Comparison of ENCODE assay signal across 1 cellular context in the genomic region with DNA sequence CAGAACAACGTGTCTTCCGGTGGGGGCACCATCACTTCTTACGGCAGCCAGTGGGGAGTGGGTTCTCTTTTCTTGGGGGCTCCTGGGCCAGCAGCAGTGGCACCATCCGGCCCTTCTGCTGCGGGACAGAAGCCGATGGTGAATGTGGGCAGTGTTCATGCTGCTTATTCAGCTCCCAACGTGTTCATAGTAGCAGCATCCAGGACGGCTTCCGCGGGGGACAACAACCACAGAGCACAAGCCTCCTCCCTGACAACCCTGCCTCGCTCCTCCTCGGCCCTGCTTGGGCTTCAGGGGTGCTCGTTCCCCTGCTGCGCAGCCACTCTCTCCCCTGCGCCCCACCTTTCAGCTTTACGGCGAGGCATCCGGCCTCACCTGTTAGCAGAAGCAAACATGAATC.
TF ChIP-seq lines count a peak whose summit lies in the region.

No MANE protein-coding gene starts in this region.

TF ChIP-seq in liver, 16 proteins besides CTCF, POLR2A, EP300 and RAD21:
- no peak for TF ChIP-seq SP1 (IDR thresholded peaks at IDR 0.05)
- TF ChIP-seq JUND (IDR thresholded peaks at IDR 0.05), result no peak
- TF ChIP-seq FOXA2 (IDR thresholded peaks at IDR 0.05), result no peak
- TF ChIP-seq, protein P1, sequence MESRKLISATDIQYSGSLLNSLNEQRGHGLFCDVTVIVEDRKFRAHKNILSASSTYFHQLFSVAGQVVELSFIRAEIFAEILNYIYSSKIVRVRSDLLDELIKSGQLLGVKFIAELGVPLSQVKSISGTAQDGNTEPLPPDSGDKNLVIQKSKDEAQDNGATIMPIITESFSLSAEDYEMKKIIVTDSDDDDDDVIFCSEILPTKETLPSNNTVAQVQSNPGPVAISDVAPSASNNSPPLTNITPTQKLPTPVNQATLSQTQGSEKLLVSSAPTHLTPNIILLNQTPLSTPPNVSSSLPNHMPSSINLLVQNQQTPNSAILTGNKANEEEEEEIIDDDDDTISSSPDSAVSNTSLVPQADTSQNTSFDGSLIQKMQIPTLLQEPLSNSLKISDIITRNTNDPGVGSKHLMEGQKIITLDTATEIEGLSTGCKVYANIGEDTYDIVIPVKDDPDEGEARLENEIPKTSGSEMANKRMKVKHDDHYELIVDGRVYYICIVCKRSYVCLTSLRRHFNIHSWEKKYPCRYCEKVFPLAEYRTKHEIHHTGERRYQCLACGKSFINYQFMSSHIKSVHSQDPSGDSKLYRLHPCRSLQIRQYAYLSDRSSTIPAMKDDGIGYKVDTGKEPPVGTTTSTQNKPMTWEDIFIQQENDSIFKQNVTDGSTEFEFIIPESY (IDR thresholded peaks at IDR 0.05), result no peak
- TF ChIP-seq GABPA (IDR thresholded peaks at IDR 0.05 in 1 of 2, conservative IDR thresholded peaks at IDR 0.05 in 1 of 2), result no peak
- TF ChIP-seq FOXA1 (IDR thresholded peaks at IDR 0.05), result no peak
- TF ChIP-seq, protein P2, sequence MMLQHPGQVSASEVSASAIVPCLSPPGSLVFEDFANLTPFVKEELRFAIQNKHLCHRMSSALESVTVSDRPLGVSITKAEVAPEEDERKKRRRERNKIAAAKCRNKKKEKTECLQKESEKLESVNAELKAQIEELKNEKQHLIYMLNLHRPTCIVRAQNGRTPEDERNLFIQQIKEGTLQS (IDR thresholded peaks at IDR 0.05), result no peak
- TF ChIP-seq RXRA (IDR thresholded peaks at IDR 0.05), result no peak
- no peak for TF ChIP-seq YY1 (IDR thresholded peaks at IDR 0.05)
- TF ChIP-seq TAF1 (conservative IDR thresholded peaks at IDR 0.05), result no peak
- TF ChIP-seq, protein P3, sequence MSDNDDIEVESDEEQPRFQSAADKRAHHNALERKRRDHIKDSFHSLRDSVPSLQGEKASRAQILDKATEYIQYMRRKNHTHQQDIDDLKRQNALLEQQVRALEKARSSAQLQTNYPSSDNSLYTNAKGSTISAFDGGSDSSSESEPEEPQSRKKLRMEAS (IDR thresholded peaks at IDR 0.05), result no peak
- TF ChIP-seq NR2F2 (IDR thresholded peaks at IDR 0.05), result no peak
- TF ChIP-seq HNF4G (IDR thresholded peaks at IDR 0.05), result no peak
